ENCODE assay signal across 8 cellular contexts in the genomic region with DNA sequence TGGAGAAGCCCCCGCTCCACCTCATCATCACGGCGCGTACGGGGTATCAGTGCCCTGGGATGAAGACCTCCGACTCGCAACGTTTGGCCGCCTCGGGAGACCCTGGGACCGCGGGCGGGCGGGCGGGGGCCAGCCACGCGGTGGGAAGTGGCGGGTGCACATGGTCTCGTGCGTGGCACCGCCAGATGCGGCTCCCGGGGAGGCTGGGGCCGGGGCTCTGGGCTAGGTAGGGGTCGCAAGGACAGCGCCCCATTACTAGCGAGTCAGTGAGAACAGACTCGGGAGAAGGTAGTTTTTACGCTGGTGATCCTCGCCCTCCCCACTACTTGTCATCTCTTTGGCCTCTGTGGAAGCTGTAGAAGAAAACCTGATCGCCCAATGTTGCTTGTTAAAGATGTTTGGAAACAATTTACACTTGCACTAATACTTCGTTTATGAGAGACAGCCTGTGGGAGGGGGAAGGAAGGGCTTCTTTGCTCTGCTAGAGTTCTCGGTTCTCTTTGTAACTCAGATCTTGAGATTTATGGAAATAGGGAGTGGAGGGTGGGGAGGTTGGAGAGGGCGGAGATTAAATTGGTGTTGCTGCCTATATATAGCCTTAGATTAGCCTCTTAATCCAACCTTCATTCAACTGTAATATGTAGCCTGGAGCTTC. TPM values are rescaled to one million over a fixed set of nuclear protein-coding genes. Genes with fewer than 3 reads are reported as not detected.
DNase-seq lines count a peak whose midpoint lies in the region; ATAC-seq, FAIRE-seq and TF ChIP-seq lines count a peak whose summit lies in the region.

No MANE protein-coding gene starts in this region.

- H2BK5ac ChIP-seq in H1 (ENCODE audit: low read depth, low read length): peak overlapping the region; percentile 95

- no peak overlapping the region for H2BK15ac ChIP-seq in H1 (ENCODE audit: low read length)

- no peak for FAIRE-seq in H1 (lab: Jason Lieb, UNC)

- H3K27ac ChIP-seq in SK-N-MC (no peak overlapping the region), H1 (ENCODE audit: low read depth, low read length) (peak overlapping the region; percentile 98; the same call in 1 of the 2 replicates), muscle layer of duodenum (ENCODE audit: low read length) (peak overlapping the region; percentile 78)

- H3K9ac ChIP-seq in SK-N-MC (ENCODE audit: insufficient read length): peak overlapping the region; percentile 85
- H3K9ac ChIP-seq in H1 (replicated peaks in 1 of 4; ENCODE audit: extremely low read depth in 1 of 4, low read depth in 3 of 4, low read length in 3 of 4): peak overlapping the region; percentile 88 to 91 (median 90)

- WGBS in H1 (ENCODE audit: extremely low coverage in 1 of 2, insufficient coverage in 1 of 2, insufficient read length in 1 of 2, insufficient replicate concordance in 2 of 2, low coverage in 1 of 2, low lambda C conversion rate in 2 of 2, missing lambda C conversion rate in 1 of 2), 2 experiments: 2% methylated on average over 16 of the region's 34 CpGs; no CpG with 5 or more reads in 1 of the 2 experiments

- H3K4ac ChIP-seq in H1 (replicated peaks; ENCODE audit: insufficient read length, low read depth, low read length): no peak overlapping the region

- H3K36me3 ChIP-seq in SK-N-MC (ENCODE audit: insufficient read depth, low read length) (0 out of 2 replicates have a peak, but pooled peaks cover 3% of the 10 kb centered on the region), H1 (ENCODE audit: control insufficient read depth in 2 of 4, insufficient read depth in 4 of 4, low read length in 3 of 4) (no peaks in the 10 kb centered on the region), muscle layer of duodenum (ENCODE audit: control insufficient read depth in 1 of 2, insufficient read depth in 2 of 2, low read length in 2 of 2) (peaks cover 0 to 3% of the 10 kb centered on the region in 2 donors)

- TF ChIP-seq POLR2A in H1 (IDR thresholded peaks at IDR 0.05; ENCODE audit: control extremely low read depth in 1 of 2, low read depth in 2 of 2, low read length in 2 of 2): no peak

- peaks cover 7 to 64% of the 10 kb centered on the region in 2 experiments; a peak in 3 of 4 replicates for H3K79me2 ChIP-seq in H1 (ENCODE audit: control insufficient read depth in 1 of 2, insufficient read depth in 2 of 2, low read length in 2 of 2)

- H3K4me3 ChIP-seq in SK-N-MC (peak overlapping the region; percentile 89), H1 (ENCODE audit: extremely low read depth in 1 of 4, insufficient read depth in 2 of 4, low read depth in 3 of 4, low read length in 4 of 4) (peak overlapping the region; percentile 86 to 97 (median 92)), muscle layer of duodenum (ENCODE audit: low read depth in 1 of 2, low read length in 2 of 2) (peak overlapping the region; percentile 93 to 99)

- H3K27me3 ChIP-seq in H1 (replicated peaks in 1 of 4; ENCODE audit: control insufficient read depth in 3 of 4, extremely low read depth in 1 of 4, insufficient read depth in 3 of 4, low read length in 3 of 4): no peaks in the 10 kb centered on the region
- H3K27me3 ChIP-seq in muscle layer of duodenum (ENCODE audit: low read depth, low read length): no peaks in the 10 kb centered on the region

- CTCF ChIA-PET in H1 (lab: Charles Lee; ENCODE audit: partially characterized antibody): interaction anchor here (1.5 kb wide), 1 partner anchor 41 kb away, joined by 4 read pairs; no protein-coding TSS in a partner anchor

- H3K23me2 ChIP-seq in H1 (ENCODE audit: low read depth, low read length): peaks cover 7% of the 10 kb centered on the region

- no peak overlapping the region for H4K8ac ChIP-seq in H1 (ENCODE audit: extremely low read depth, insufficient read depth, low read length)

- peak overlapping the region; percentile 69 to 79 for H3K4me2 ChIP-seq in H1 (ENCODE audit: insufficient read depth in 1 of 2, low read depth in 2 of 2, low read length in 2 of 2)

- no peak overlapping the region for H2AK5ac ChIP-seq in H1 (ENCODE audit: low read depth, low read length)

- H4K5ac ChIP-seq in H1 (ENCODE audit: insufficient read length, low read depth, low read length): no peak overlapping the region

- peak overlapping the region; percentile 11 for H3K56ac ChIP-seq in H1 (replicated peaks; ENCODE audit: insufficient read length, low read depth, low read length)

- H3K9me3 ChIP-seq in SK-N-MC (ENCODE audit: low read depth, low read length) (no peaks in the 10 kb centered on the region), H1 (ENCODE audit: insufficient read depth in 2 of 2, low read depth in 1 of 2, low read length in 1 of 2) (no peaks in the 10 kb centered on the region), muscle layer of duodenum (ENCODE audit: control insufficient read depth in 1 of 2, low read length in 2 of 2) (no peaks in the 10 kb centered on the region)

- no peak overlapping the region for H3K14ac ChIP-seq in H1 (ENCODE audit: insufficient read length)

- TF ChIP-seq RAD21 in H1 (IDR thresholded peaks at IDR 0.05 in 1 of 2, conservative IDR thresholded peaks at IDR 0.05 in 1 of 2; ENCODE audit: low read depth in 2 of 2, low read length in 2 of 2): no peak

- no peaks in the 10 kb centered on the region for H3K79me1 ChIP-seq in H1 (ENCODE audit: low read depth, low read length)

- no peak overlapping the region for H2BK12ac ChIP-seq in H1 (ENCODE audit: low read depth, low read length)

- ATAC-seq in HG02852 (IDR thresholded peaks at IDR 0.05; ENCODE audit: unreplicated experiment) (peak; percentile 1), GM21619 (IDR thresholded peaks at IDR 0.05; ENCODE audit: unreplicated experiment) (no peak)

- DNase-seq in DMS 273 (lab: John Stamatoyannopoulos, UW; ENCODE audit: unreplicated experiment) (peak; percentile 70), SK-N-MC (ENCODE audit: low read depth, low spot score) (no peak), H1 (ENCODE audit: low read depth in 1 of 2, low spot score in 2 of 2) (no peak), NCI-H1048 (lab: John Stamatoyannopoulos, UW) (no peak)
- no peak for DNase-seq in activated CD8-positive, alpha-beta memory T cell treated with anti-CD3 and anti-CD28 coated beads, Interleukin-2, amount 50 U/mL, for 48 hours

- H2AFZ ChIP-seq in H1 (ENCODE audit: low read length): 0 out of 2 replicates have a peak overlapping the region, but pooled peaks have one; percentile 35

- no peak for TF ChIP-seq EP300 in H1 (IDR thresholded peaks at IDR 0.05; ENCODE audit: borderline replicate concordance in 1 of 2, low read depth in 2 of 2, low read length in 2 of 2)

- H4K20me1 ChIP-seq in H1 (replicated peaks in 1 of 2; ENCODE audit: control insufficient read depth in 1 of 2, insufficient read depth in 2 of 2, low read length in 2 of 2): peaks cover 7 to 9% of the 10 kb centered on the region in 2 experiments

- no peak overlapping the region for H4K91ac ChIP-seq in H1 (replicated peaks; ENCODE audit: insufficient read length, low read length)

- no peak overlapping the region for H2BK20ac ChIP-seq in H1 (ENCODE audit: low read length)

- no peak overlapping the region for H3K23ac ChIP-seq in H1 (ENCODE audit: insufficient read length)

- H3K4me1 ChIP-seq in H1 (replicated peaks in 1 of 4; ENCODE audit: control insufficient read depth in 3 of 4, insufficient read depth in 4 of 4, low read length in 3 of 4) (peaks cover 3 to 15% (median 6%) of the 10 kb centered on the region in 4 experiments; a peak in 4 of 7 replicates), muscle layer of duodenum (ENCODE audit: control insufficient read depth in 1 of 2, insufficient read depth in 2 of 2, low read length in 2 of 2) (peaks cover 16 to 34% of the 10 kb centered on the region in 2 donors)

- no peak overlapping the region for H3K18ac ChIP-seq in H1 (ENCODE audit: extremely low read depth, low read length)

- no peak for TF ChIP-seq CTCF in H1 (IDR thresholded peaks at IDR 0.05; ENCODE audit: control extremely low read depth in 1 of 3, insufficient read depth in 1 of 3, low read depth in 1 of 3, low read length in 3 of 3)

- POLR2A ChIA-PET in H1 (lab: Charles Lee; ENCODE audit: partially characterized antibody): interaction anchor here (0.6 to 4.3 kb wide), 11 partner anchors 10 to 181 kb away, joined by 3 to 52 read pairs (median 5); no protein-coding TSS in a partner anchor

- no peak overlapping the region for H2BK120ac ChIP-seq in H1 (replicated peaks; ENCODE audit: low read depth, low read length)

TF ChIP-seq in H1, 55 proteins besides CTCF, POLR2A, EP300 and RAD21:
- TF ChIP-seq SRF (IDR thresholded peaks at IDR 0.05; ENCODE audit: low read depth, low read length): no peak
- peak; percentile 15 for TF ChIP-seq KDM4A (IDR thresholded peaks at IDR 0.05; ENCODE audit: low read depth, low read length, severe bottlenecking)

RNA-seq across cellular contexts. Expression of a gene that starts 0.6 kb away (rescaled TPM):
- total RNA-seq in H1 (2021; fragmentation: NEBNext Ultra II Directional; extraction: Animal tissue kit (Norgen Biotek cat#: 25700)): 98.4 and 103 TPM in 2 replicates
- polyA plus RNA-seq in H1 (2011; rRNA removed): 26.0 and 32.3 TPM in 2 replicates
- polyA plus RNA-seq in H1 (2011; cell fraction: cytosol; rRNA removed): 52.7 TPM
- polyA plus RNA-seq in H1 (2011; cell fraction: nucleus; rRNA removed): 30.7 TPM
- 82.8 to 107 TPM (median 92.9 TPM) in 4 replicates for polyA plus RNA-seq in H1 (2012, experiment 1 of 2)
- 19.8 TPM for polyA plus RNA-seq in H1 (2012, experiment 2 of 2)
- polyA plus RNA-seq in H1 (2013, experiment 1 of 2): 84.6 TPM
- polyA plus RNA-seq in H1 (2013, experiment 2 of 2): 88.8 TPM
- polyA minus RNA-seq in H1 (2011; rRNA and poly(A)+ RNA removed): 34.5 and 44.4 TPM in 2 replicates
- polyA minus RNA-seq in H1 (2011; cell fraction: cytosol; rRNA and poly(A)+ RNA removed): 39.7 TPM
- 31.1 TPM for polyA minus RNA-seq in H1 (2011; cell fraction: nucleus; rRNA and poly(A)+ RNA removed)

RNA-seq across cellular contexts. Expression of a gene that starts 1.0 kb away (rescaled TPM):
- 9.3 and 9.6 TPM in 2 replicates for total RNA-seq in H1 (2021; fragmentation: NEBNext Ultra II Directional; extraction: Animal tissue kit (Norgen Biotek cat#: 25700))
- polyA plus RNA-seq in H1 (2011; rRNA removed): 3.8 and 5.2 TPM in 2 replicates
- 8.8 TPM for polyA plus RNA-seq in H1 (2011; cell fraction: cytosol; rRNA removed)
- 3.3 TPM for polyA plus RNA-seq in H1 (2011; cell fraction: nucleus; rRNA removed)
- 6.6 to 15.1 TPM (median 9.7 TPM) in 4 replicates for polyA plus RNA-seq in H1 (2012, experiment 1 of 2)
- polyA plus RNA-seq in H1 (2012, experiment 2 of 2): 0.77 TPM
- 5.9 TPM for polyA plus RNA-seq in H1 (2013, experiment 1 of 2)
- polyA plus RNA-seq in H1 (2013, experiment 2 of 2): 6.8 TPM
- polyA minus RNA-seq in H1 (2011; rRNA and poly(A)+ RNA removed): 10.8 and 17.4 TPM in 2 replicates
- 4.1 TPM for polyA minus RNA-seq in H1 (2011; cell fraction: cytosol; rRNA and poly(A)+ RNA removed)
- polyA minus RNA-seq in H1 (2011; cell fraction: nucleus; rRNA and poly(A)+ RNA removed): 7.4 TPM
